ENCODE assay signal across 17 cellular contexts in the genomic region with DNA sequence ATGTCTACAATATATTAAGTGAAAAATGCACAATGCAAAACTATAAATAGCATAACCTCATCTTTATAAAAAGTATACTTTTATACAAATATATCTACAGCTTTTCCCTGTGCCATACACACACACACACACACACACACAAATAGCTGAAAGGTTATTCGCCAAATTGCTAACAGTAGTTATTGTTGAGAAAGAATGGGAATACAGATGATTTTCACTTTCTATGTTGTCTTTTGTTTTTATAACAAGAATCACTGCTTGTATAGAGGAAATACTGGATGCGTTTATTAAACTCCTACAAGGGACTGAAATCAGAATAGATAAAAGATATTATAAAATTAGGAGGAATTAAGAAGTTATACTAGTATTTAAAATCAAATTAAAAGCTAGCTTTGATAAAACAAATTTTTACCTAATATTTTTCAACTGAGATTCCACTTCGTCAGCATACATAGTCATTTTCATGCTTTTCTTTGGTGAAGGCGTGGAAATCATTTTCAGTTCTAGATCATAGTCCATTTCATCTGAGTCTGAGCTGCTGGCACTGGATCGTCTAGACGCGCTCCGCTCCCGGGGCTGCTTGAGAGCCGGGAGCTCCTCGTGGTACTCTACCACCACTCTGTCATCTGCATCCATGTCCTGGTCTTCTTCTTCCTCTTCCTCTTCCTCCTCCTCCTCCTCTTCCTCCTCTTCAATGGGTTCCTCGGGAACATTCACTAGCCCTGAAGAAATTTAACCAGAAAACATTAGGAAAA. TPM values are rescaled to one million over a fixed set of nuclear protein-coding genes. Genes with fewer than 3 reads are reported as not detected.
DNase-seq lines count a peak whose midpoint lies in the region; ATAC-seq, FAIRE-seq and TF ChIP-seq lines count a peak whose summit lies in the region.
"Had no signal": no experiment of that assay in that cellular context is flagged by ENCODE, and none has a peak within 500 bp of the region (broad histone marks: within the 10 kb centered on the region; RNA-seq: fewer than 3 reads in every experiment).

No MANE protein-coding gene starts in this region.

- peak overlapping the region in 5 of 11 experiments; percentile 3 to 59 (median 49); a peak in 3 of 22 replicates for H3K9ac ChIP-seq in BLaER1 treated with 17β-estradiol and CSF1 and Interleukin-3, amounts not matched to agents 10 nM and 100 nM
- no peak overlapping the region for H3K9ac ChIP-seq in PC-3 (ENCODE audit: low read length)
- no peak overlapping the region for H3K9ac ChIP-seq in endothelial cell of umbilical vein (replicated peaks; ENCODE audit: extremely low read depth, insufficient read depth, low read length)
- H3K9ac ChIP-seq: GM23248 had no signal

- no peak for TF ChIP-seq POLR2A in endothelial cell of umbilical vein (IDR thresholded peaks at IDR 0.05; ENCODE audit: low read depth, low read length)

- DNase-seq in PC-3 = no peak
- DNase-seq in endothelial cell of umbilical vein (ENCODE audit: low read depth, low spot score) = no peak
- DNase-seq in pons (ENCODE audit: low spot score) = peak; percentile 91
- DNase-seq in activated gamma-delta T cell treated with Interleukin-2 at 50 U/mL for 16 hours = no peak
- no peak for DNase-seq in SHP77 treated with DMSO at 0.1 percent for 48 hours (lab: John Stamatoyannopoulos, UW)
- no peak for DNase-seq in NCI-H146 (lab: John Stamatoyannopoulos, UW)
- DNase-seq: COR-L47, NCI-H1417, NCI-H2029, NCI-H2171 treated with DMSO at 0.1 percent for 48 hours, NCI-H510A, SHP77 had no signal

- dilution Hi-C loops in endothelial cell of umbilical vein (cut with MboI; ENCODE audit: extremely low pct_ligation_motif_present, low sequenced_read_pairs) = no loop called here

- ATAC-seq in PC-3 (no peak), HG03159 (IDR thresholded peaks at IDR 0.05; ENCODE audit: unreplicated experiment) (no peak)
- ATAC-seq: HCT116 had no signal

- no peaks in the 10 kb centered on the region for H3K9me1 ChIP-seq in endothelial cell of umbilical vein (replicated peaks; ENCODE audit: control insufficient read depth, extremely low read depth, insufficient read depth, low read length)

- H3K27ac ChIP-seq in BLaER1 treated with 17β-estradiol and CSF1 and Interleukin-3, amounts not matched to agents 10 nM and 100 nM = peak overlapping the region in 9 of 11 experiments; percentile 45 to 79 (median 72); a peak in 14 of 22 replicates
- H3K27ac ChIP-seq in PC-3 (ENCODE audit: low read length) (peak overlapping the region; percentile 26; the same call in 1 of the 2 replicates), endothelial cell of umbilical vein (ENCODE audit: insufficient read depth, low read depth, low read length) (peak overlapping the region; percentile 31)
- H3K27ac ChIP-seq: C4-2B, GM23248 had no signal

- H3K36me3 ChIP-seq in BLaER1 treated with 17β-estradiol and CSF1 and Interleukin-3, amounts not matched to agents 10 nM and 100 nM = peaks cover 82 to 98% (median 90%) of the 10 kb centered on the region in 11 experiments
- peaks cover 23% of the 10 kb centered on the region for H3K36me3 ChIP-seq in PC-3 (ENCODE audit: low read depth, low read length)
- peaks cover 24 to 26% of the 10 kb centered on the region in 2 experiments for H3K36me3 ChIP-seq in endothelial cell of umbilical vein (ENCODE audit: control insufficient read depth in 2 of 2, extremely low read depth in 1 of 2, insufficient read depth in 2 of 2, low read length in 2 of 2)

- H3K4me3 ChIP-seq in BLaER1 treated with 17β-estradiol and CSF1 and Interleukin-3, amounts not matched to agents 10 nM and 100 nM = no peak overlapping the region
- H3K4me3 ChIP-seq in PC-3 (ENCODE audit: low read length) = no peak overlapping the region
- no peak overlapping the region for H3K4me3 ChIP-seq in endothelial cell of umbilical vein (replicated peaks in 1 of 3; ENCODE audit: insufficient read depth in 1 of 3, low read depth in 1 of 3, low read length in 3 of 3)
- H3K4me3 ChIP-seq: GM23248 had no signal

- H2AFZ ChIP-seq in PC-3 (ENCODE audit: low read length) = no peak overlapping the region
- no peak overlapping the region for H2AFZ ChIP-seq in endothelial cell of umbilical vein (ENCODE audit: low read depth, low read length)
- H2AFZ ChIP-seq: GM23248 had no signal

- H3F3A ChIP-seq in PC-3 (ENCODE audit: low read length, unreplicated experiment) = no peaks in the 10 kb centered on the region

- no peaks in the 10 kb centered on the region for H3K9me3 ChIP-seq in BLaER1 treated with 17β-estradiol and CSF1 and Interleukin-3, amounts not matched to agents 10 nM and 100 nM (replicated peaks in 1 of 11)
- H3K9me3 ChIP-seq in PC-3 (ENCODE audit: low read length) (no peaks in the 10 kb centered on the region), endothelial cell of umbilical vein (replicated peaks; ENCODE audit: control insufficient read depth, insufficient read depth, low read length) (no peaks in the 10 kb centered on the region)

- POLR2A ChIA-PET in PC-3 (lab: Charles Lee; ENCODE audit: unreplicated experiment) (no interaction called here), endothelial cell of umbilical vein (lab: Charles Lee) (no interaction called here)

- H3K79me2 ChIP-seq in PC-3 (ENCODE audit: low read length) (no peaks in the 10 kb centered on the region), endothelial cell of umbilical vein (ENCODE audit: control insufficient read depth, insufficient read depth, low read length) (no peaks in the 10 kb centered on the region)

- H3K4me1 ChIP-seq in BLaER1 treated with 17β-estradiol and CSF1 and Interleukin-3, amounts not matched to agents 10 nM and 100 nM = peaks cover 24 to 44% (median 36%) of the 10 kb centered on the region in 10 experiments
- H3K4me1 ChIP-seq in PC-3 (ENCODE audit: insufficient read depth, low read length) = 0 out of 2 replicates have a peak, but pooled peaks cover 8% of the 10 kb centered on the region
- peaks cover 10% of the 10 kb centered on the region for H3K4me1 ChIP-seq in endothelial cell of umbilical vein (ENCODE audit: control insufficient read depth, extremely low read depth, insufficient read depth, low read length)

- CTCF ChIA-PET in PC-3 (lab: Charles Lee) = no interaction called here
- CTCF ChIA-PET in endothelial cell of umbilical vein (lab: Charles Lee) = interaction anchor here (1.0 to 1.3 kb wide), 2 partner anchors 26 to 80 kb away, joined by 3 to 19 read pairs; no protein-coding TSS in a partner anchor

- FAIRE-seq in endothelial cell of umbilical vein (lab: Jason Lieb, UNC) = no peak

- no peaks in the 10 kb centered on the region for H3K9me2 ChIP-seq in PC-3 (replicated peaks; ENCODE audit: low read length)

- intact Hi-C loops in PC-3 (cut with micrococcal nuclease) = loop anchor here (1.0 kb wide), 1 partner anchor 27 kb away; no protein-coding TSS in a partner anchor
- intact Hi-C loops in endothelial cell of umbilical vein (cut with micrococcal nuclease) = no loop called here

- no TSS peak for BruUV-seq in PC-3 (replicated peaks; lab: Mats Ljungman, UMichigan)
- no TSS peak for BruUV-seq in endothelial cell of umbilical vein (replicated peaks; lab: Mats Ljungman, UMichigan)

- H3K27me3 ChIP-seq in BLaER1 treated with 17β-estradiol and CSF1 and Interleukin-3, amounts not matched to agents 10 nM and 100 nM = no peaks in the 10 kb centered on the region
- H3K27me3 ChIP-seq in PC-3 (ENCODE audit: low read length) = no peaks in the 10 kb centered on the region
- H3K27me3 ChIP-seq in endothelial cell of umbilical vein (ENCODE audit: control insufficient read depth in 2 of 2, insufficient read depth in 2 of 2, low read length in 2 of 2) = no peaks in the 10 kb centered on the region

- no peak for TF ChIP-seq CTCF in PC-3 (conservative IDR thresholded peaks at IDR 0.05; ENCODE audit: low read depth, low read length)
- no peak for TF ChIP-seq CTCF in endothelial cell of umbilical vein (IDR thresholded peaks at IDR 0.05; ENCODE audit: extremely low read depth in 1 of 2, insufficient read depth in 1 of 2, low read depth in 1 of 2, low read length in 2 of 2)

- H3K4me2 ChIP-seq in BLaER1 treated with 17β-estradiol and CSF1 and Interleukin-3, amounts not matched to agents 10 nM and 100 nM = peak overlapping the region; percentile 39 to 74 (median 57); a peak in 21 of 22 replicates
- no peak overlapping the region for H3K4me2 ChIP-seq in PC-3 (ENCODE audit: low read length)
- no peak overlapping the region for H3K4me2 ChIP-seq in endothelial cell of umbilical vein (ENCODE audit: insufficient read depth, low read length)

- peaks cover 0 to 4% (median 0%) of the 10 kb centered on the region in 11 experiments; a peak in 1 of 22 replicates for H4K20me1 ChIP-seq in BLaER1 treated with 17β-estradiol and CSF1 and Interleukin-3, amounts not matched to agents 10 nM and 100 nM
- H4K20me1 ChIP-seq in PC-3 (ENCODE audit: low read length) (no peaks in the 10 kb centered on the region), endothelial cell of umbilical vein (replicated peaks; ENCODE audit: control insufficient read depth, extremely low read depth, insufficient read depth, low read length) (no peaks in the 10 kb centered on the region)

TF ChIP-seq in endothelial cell of umbilical vein, 7 proteins besides CTCF, POLR2A, EP300 and RAD21 (continues in another document):
- TF ChIP-seq, protein P1, sequence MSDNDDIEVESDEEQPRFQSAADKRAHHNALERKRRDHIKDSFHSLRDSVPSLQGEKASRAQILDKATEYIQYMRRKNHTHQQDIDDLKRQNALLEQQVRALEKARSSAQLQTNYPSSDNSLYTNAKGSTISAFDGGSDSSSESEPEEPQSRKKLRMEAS (IDR thresholded peaks at IDR 0.05; ENCODE audit: insufficient read depth, insufficient read length) = no peak
- TF ChIP-seq JUN (IDR thresholded peaks at IDR 0.05; ENCODE audit: borderline replicate concordance, insufficient read depth, insufficient read length, low read depth) = no peak

RNA-seq across cellular contexts. Expression of a gene that starts 17.0 kb away (rescaled TPM):
- total RNA-seq in PC-3 (2014; rRNA removed) = 29.7 and 42.0 TPM in 2 replicates
- 29.6 and 32.6 TPM in 2 replicates for total RNA-seq in endothelial cell of umbilical vein
- 46.3 and 71.6 TPM in 2 replicates for polyA plus RNA-seq in endothelial cell of umbilical vein
- polyA plus RNA-seq in endothelial cell of umbilical vein (2011; cell fraction: cytosol; rRNA removed) = 83.7 and 90.5 TPM in 2 replicates
- polyA plus RNA-seq in endothelial cell of umbilical vein (2011; cell fraction: nucleus; rRNA removed) = 35.3 and 41.1 TPM in 2 replicates
- 51.1 and 63.7 TPM in 2 replicates for polyA plus RNA-seq in endothelial cell of umbilical vein (2012)
- 10.3 and 17.7 TPM in 2 replicates for polyA minus RNA-seq in endothelial cell of umbilical vein
- polyA minus RNA-seq in endothelial cell of umbilical vein (2011; cell fraction: cytosol; rRNA and poly(A)+ RNA removed) = 7.6 TPM
- polyA minus RNA-seq in endothelial cell of umbilical vein (2011; cell fraction: nucleus; rRNA and poly(A)+ RNA removed) = 7.1 and 12.1 TPM in 2 replicates

RNA-seq across cellular contexts. Expression of a gene that starts 28.0 kb away (rescaled TPM):
- total RNA-seq in PC-3 (2014; rRNA removed) (17.3 and 21.0 TPM in 2 replicates), endothelial cell of umbilical vein (51.1 and 52.2 TPM in 2 replicates)
- polyA plus RNA-seq in endothelial cell of umbilical vein = 13.7 and 18.2 TPM in 2 replicates
- 11.9 and 12.1 TPM in 2 replicates for polyA plus RNA-seq in endothelial cell of umbilical vein (2011; cell fraction: cytosol; rRNA removed)
- polyA plus RNA-seq in endothelial cell of umbilical vein (2011; cell fraction: nucleus; rRNA removed) = 62.7 and 82.9 TPM in 2 replicates
- 38.9 and 40.6 TPM in 2 replicates for polyA plus RNA-seq in endothelial cell of umbilical vein (2012)
- polyA minus RNA-seq in endothelial cell of umbilical vein = 23.0 and 28.6 TPM in 2 replicates
- 7.9 TPM for polyA minus RNA-seq in endothelial cell of umbilical vein (2011; cell fraction: cytosol; rRNA and poly(A)+ RNA removed)
- polyA minus RNA-seq in endothelial cell of umbilical vein (2011; cell fraction: nucleus; rRNA and poly(A)+ RNA removed) = 27.6 and 51.3 TPM in 2 replicates

Comparison
In these comparisons a context has a peak if more than half of its experiments do, and no peak if none do; other contexts are left out.
1. H3K4me2 ChIP-seq: peak in BLaER1 treated with 17β-estradiol and CSF1 and Interleukin-3, amounts not matched to agents 10 nM and 100 nM (11 of 11); none in PC-3 (single experiment) and endothelial cell of umbilical vein (single experiment).
2. Peak in every context shown above with its lines, with median percentiles within 50 percentile points of each other: H3K27ac ChIP-seq.